In the genomic region with DNA sequence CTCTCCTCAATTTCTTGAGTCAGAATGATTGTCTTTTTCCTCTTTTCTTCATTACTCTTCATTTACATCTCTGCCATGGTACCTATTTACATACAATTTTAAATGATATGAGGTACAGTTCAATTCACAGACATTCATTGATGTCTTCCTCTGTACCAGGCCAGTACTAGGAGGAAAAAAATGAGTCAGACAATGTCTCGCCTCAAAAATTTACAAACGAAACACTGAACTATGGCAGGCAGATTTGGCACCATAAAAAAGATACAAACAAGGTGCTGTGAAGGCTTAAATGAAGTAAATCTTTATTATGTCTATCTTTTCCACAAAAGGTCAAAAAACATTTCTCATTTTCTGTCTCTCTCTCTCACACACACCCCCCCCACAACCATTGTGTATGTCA, we compare ENCODE assay signal across 19 cellular contexts.
A peak's percentile ranks its signal among the peaks of the same experiment; 100 is the strongest.
DNase-seq lines count a peak whose midpoint lies in the region; ATAC-seq, FAIRE-seq and TF ChIP-seq lines count a peak whose summit lies in the region.
"Had no signal": no experiment of that assay in that cellular context is flagged by ENCODE, and none has a peak within 500 bp of the region (broad histone marks: within the 10 kb centered on the region; RNA-seq: fewer than 3 reads in every experiment).

No MANE protein-coding gene starts in this region.

- H3K4me1 Mint-ChIP-seq in activated CD4-positive, alpha-beta T cell treated with anti-CD3 and anti-CD28 coated beads for 36 hours, result peaks cover 7% of the 10 kb centered on the region
- peaks cover 6% of the 10 kb centered on the region for H3K4me1 Mint-ChIP-seq in astrocyte (ENCODE audit: low read depth, unreplicated experiment)

- no peak overlapping the region for H3K27ac Mint-ChIP-seq in activated CD4-positive, alpha-beta T cell treated with anti-CD3 and anti-CD28 coated beads for 36 hours
- H3K27ac Mint-ChIP-seq in astrocyte (ENCODE audit: unreplicated experiment), result no peak overlapping the region
- H3K27ac Mint-ChIP-seq: B cell; CD4-positive, alpha-beta memory T cell had no signal

- POLR2A ChIA-PET in activated CD4-positive, alpha-beta T cell treated with anti-CD3 and anti-CD28 coated beads for 36 hours (lab: Charles Lee), result no interaction called here

- H3K9me3 ChIP-seq in astrocyte (ENCODE audit: insufficient read depth, low read depth, low read length) (no peaks in the 10 kb centered on the region), uterus (no peaks in the 10 kb centered on the region)

- no peaks in the 10 kb centered on the region for H3K36me3 Mint-ChIP-seq in activated CD4-positive, alpha-beta T cell treated with anti-CD3 and anti-CD28 coated beads for 36 hours (ENCODE audit: low read depth)
- H3K36me3 Mint-ChIP-seq in astrocyte (ENCODE audit: low read depth, unreplicated experiment), result no peaks in the 10 kb centered on the region
- H3K36me3 Mint-ChIP-seq: CD4-positive, alpha-beta memory T cell had no signal

- TF ChIP-seq CTCF in astrocyte (IDR thresholded peaks at IDR 0.05; ENCODE audit: insufficient read depth, low read depth, low read length) (no peak), fibroblast of villous mesenchyme (IDR thresholded peaks at IDR 0.05; ENCODE audit: insufficient read depth, low read depth, low read length) (no peak), uterus (IDR thresholded peaks at IDR 0.05) (no peak)

- intact Hi-C loops in activated CD4-positive, alpha-beta T cell treated with anti-CD3 and anti-CD28 coated beads for 36 hours (cut with DNase I, micrococcal nuclease), result no loop called here
- intact Hi-C loops in uterus (cut with DNase I; ENCODE audit: low total_unique reads), result no loop called here

- no peaks in the 10 kb centered on the region for H3K9me3 Mint-ChIP-seq in activated CD4-positive, alpha-beta T cell treated with anti-CD3 and anti-CD28 coated beads for 36 hours (ENCODE audit: low read depth)
- no peaks in the 10 kb centered on the region for H3K9me3 Mint-ChIP-seq in astrocyte (ENCODE audit: unreplicated experiment)
- H3K9me3 Mint-ChIP-seq: CD4-positive, alpha-beta memory T cell had no signal

- no peak overlapping the region for H3K4me2 ChIP-seq in astrocyte (ENCODE audit: low read length)

- H3K79me2 ChIP-seq in astrocyte (ENCODE audit: insufficient read depth, low read length), result no peaks in the 10 kb centered on the region

- no peak overlapping the region for H3K4me3 Mint-ChIP-seq in activated CD4-positive, alpha-beta T cell treated with anti-CD3 and anti-CD28 coated beads for 36 hours
- no peak overlapping the region for H3K4me3 Mint-ChIP-seq in astrocyte (ENCODE audit: unreplicated experiment)
- H3K4me3 Mint-ChIP-seq: B cell; CD4-positive, alpha-beta memory T cell had no signal

- H3K9ac ChIP-seq in astrocyte (ENCODE audit: low read length), result no peak overlapping the region

- no peaks in the 10 kb centered on the region for H3K36me3 ChIP-seq in astrocyte (ENCODE audit: insufficient read depth, low read length)
- H3K36me3 ChIP-seq in uterus, result no peaks in the 10 kb centered on the region

- H3K4me3 ChIP-seq in astrocyte (ENCODE audit: insufficient read depth, low read depth, low read length) (no peak overlapping the region), fibroblast of villous mesenchyme (ENCODE audit: low read depth, low read length) (no peak overlapping the region), uterus (no peak overlapping the region)
- H3K4me3 ChIP-seq: GM12878 had no signal

- no peak for TF ChIP-seq POLR2A in uterus (IDR thresholded peaks at IDR 0.05)

- H2AFZ ChIP-seq in astrocyte (ENCODE audit: low read depth, low read length), result no peak overlapping the region

- CTCF ChIA-PET in activated CD4-positive, alpha-beta T cell treated with anti-CD3 and anti-CD28 coated beads for 36 hours (lab: Charles Lee), result no interaction called here

- H3K27me3 Mint-ChIP-seq in activated CD4-positive, alpha-beta T cell treated with anti-CD3 and anti-CD28 coated beads for 36 hours, result peaks cover 10% of the 10 kb centered on the region
- no peaks in the 10 kb centered on the region for H3K27me3 Mint-ChIP-seq in astrocyte (ENCODE audit: low read depth, unreplicated experiment)
- H3K27me3 Mint-ChIP-seq: B cell; CD4-positive, alpha-beta memory T cell had no signal

- no peak for FAIRE-seq in astrocyte (lab: Jason Lieb, UNC)
- FAIRE-seq: D721Med, GM12878, GM18507 had no signal

- peak; percentile 49 for ATAC-seq in activated CD4-positive, alpha-beta T cell treated with anti-CD3 and anti-CD28 coated beads for 36 hours
- ATAC-seq: GM12878 had no signal

- no peak for DNase-seq in activated CD4-positive, alpha-beta T cell treated with anti-CD3 and anti-CD28 coated beads for 36 hours
- DNase-seq in activated CD4-positive, alpha-beta T cell treated with anti-CD3 and anti-CD28 coated beads, Interleukin-2, amount 50 U/mL, for 4 hours, result no peak
- DNase-seq in astrocyte (ENCODE audit: low read depth), result peak; percentile 63
- DNase-seq in fibroblast of villous mesenchyme (ENCODE audit: low read depth), result peak; percentile 44
- DNase-seq in uterus, result no peak
- DNase-seq in CD1c-positive myeloid dendritic cell (ENCODE audit: extremely low spot score), result no peak
- DNase-seq in Ammon's horn (ENCODE audit: low spot score), result no peak
- no peak for DNase-seq in A172 (ENCODE audit: low spot score)
- DNase-seq: C1 segment of cervical spinal cord; CD4-positive, alpha-beta memory T cell; COR-L47; DMS153; DND-41; HCEC 1CT had no signal

- no peaks in the 10 kb centered on the region for H4K20me1 ChIP-seq in astrocyte (ENCODE audit: insufficient read depth, low read length)

- H3K27ac ChIP-seq in astrocyte (ENCODE audit: low read depth, low read length), result no peak overlapping the region
- peak overlapping the region; percentile 48 to 56 for H3K27ac ChIP-seq in uterus
- H3K27ac ChIP-seq: 22Rv1 had no signal

- no peaks in the 10 kb centered on the region for H3K27me3 ChIP-seq in astrocyte (ENCODE audit: insufficient read depth, low read length)
- H3K27me3 ChIP-seq in uterus, result no peaks in the 10 kb centered on the region

- H3K4me1 ChIP-seq in astrocyte (ENCODE audit: insufficient read depth, low read length) (peaks cover 12% of the 10 kb centered on the region), uterus (no peaks in the 10 kb centered on the region)

Comparison
In these comparisons a context has a peak if more than half of its experiments do, and no peak if none do; other contexts are left out.
1. DNase-seq: peak in astrocyte (single experiment) and fibroblast of villous mesenchyme (single experiment); none in activated CD4-positive, alpha-beta T cell treated with anti-CD3 and anti-CD28 coated beads for 36 hours (single experiment), activated CD4-positive, alpha-beta T cell treated with anti-CD3 and anti-CD28 coated beads, Interleukin-2, amount 50 U/mL, for 4 hours (0 of 2), uterus (0 of 2), CD1c-positive myeloid dendritic cell (single experiment), Ammon's horn (single experiment) and A172 (single experiment).